ENCODE assay signal across 20 cellular contexts in genomic region chr1:222020553-222020952, GRCh38.
"Had no signal": no experiment of that assay in that cellular context is flagged by ENCODE, and none has a peak within 500 bp of the region (broad histone marks: within the 10 kb centered on the region; RNA-seq: fewer than 3 reads in every experiment).

No MANE protein-coding gene starts in this region.

- FAIRE-seq: HTR-8/SVneo had no signal

- H3K4me1 ChIP-seq: SJCRH30 had no signal

- ATAC-seq: Right ventricle myocardium inferior, SK-N-SH treated with all-trans-retinoic acid at 6 μM for 48 hours had no signal

- H3K9me3 ChIP-seq: SJCRH30 had no signal

- H3K27ac ChIP-seq: HL-60, SJCRH30 had no signal

- DNase-seq: KBM-7, MV-4-11, NCI-H1048, NCI-H1105, NCI-H1417, NCI-H1436 treated with DMSO at 0.1 percent for 48 hours, NCI-H1694, NCI-H187 treated with DMSO at 0.1 percent for 48 hours, NCI-H2029 treated with DMSO at 0.1 percent for 48 hours, NCI-H2107, NCI-H2227 treated with DMSO at 0.1 percent for 48 hours, NCI-H524 treated with DMSO at 0.1 percent for 48 hours, NCI-H69, NCI-H774, SHP77 treated with DMSO at 0.1 percent for 48 hours, SJCRH30 had no signal

- H3K27me3 ChIP-seq: SJCRH30 had no signal

- H3K4me3 ChIP-seq: SJCRH30 had no signal

- H3K36me3 ChIP-seq: SJCRH30 had no signal
